ENCODE assay signal across 1 cellular context in genomic region chr9:132575005-132575609, GRCh38.
TF ChIP-seq lines count a peak whose summit lies in the region.

No MANE protein-coding gene starts in this region.

TF ChIP-seq in H1, 55 proteins besides CTCF, POLR2A, EP300 and RAD21 (continued from another document):
- TF ChIP-seq ATF2 (IDR thresholded peaks at IDR 0.05; ENCODE audit: low read length): no peak
- TF ChIP-seq EGR1 (IDR thresholded peaks at IDR 0.05; ENCODE audit: borderline replicate concordance, low read depth, low read length): no peak
- TF ChIP-seq SUZ12 (IDR thresholded peaks at IDR 0.05; ENCODE audit: low read length): no peak
